Comparison of ENCODE assay signal across 2 cellular contexts in the genomic region with DNA sequence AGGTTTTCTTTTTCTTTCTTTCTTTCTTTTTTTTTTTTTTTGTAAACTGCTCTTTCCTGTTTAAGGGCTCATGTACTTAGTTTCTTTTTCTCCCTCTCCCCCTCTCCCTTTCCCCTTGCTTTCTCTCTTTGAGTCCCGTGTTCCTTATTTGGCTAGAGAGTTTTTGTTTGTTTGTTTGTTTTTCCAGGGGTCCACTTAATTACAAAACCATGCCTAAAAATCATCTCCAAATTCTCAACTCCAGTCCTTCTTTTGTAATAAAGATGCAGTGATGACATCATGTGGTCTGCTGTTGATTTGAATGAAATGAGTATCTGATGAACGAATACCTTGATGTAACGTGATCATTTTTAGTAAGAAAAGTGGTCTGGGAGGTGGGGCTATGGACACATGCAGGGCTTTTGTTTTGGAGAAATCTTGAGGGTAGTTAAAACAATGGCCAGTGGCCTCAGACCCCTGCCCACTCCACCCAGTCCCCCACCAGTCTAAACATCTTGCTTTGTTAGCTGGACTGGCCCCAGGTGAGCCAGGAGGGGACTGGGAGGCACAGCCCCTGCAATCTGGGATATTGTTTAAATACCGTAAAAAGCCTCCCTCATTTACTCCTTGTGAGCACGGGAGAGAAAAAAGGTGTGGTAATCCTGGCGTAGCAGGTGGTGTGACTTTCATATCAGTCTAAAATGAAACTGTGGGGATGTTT.
TF ChIP-seq lines count a peak whose summit lies in the region.

No MANE protein-coding gene starts in this region.

TF ChIP-seq in HepG2, 621 proteins besides CTCF, POLR2A, EP300 and RAD21 (continued from another document):
- TF ChIP-seq ATF7 (IDR thresholded peaks at IDR 0.05) (peak; percentile 69), ATF7 (CRISPR knock-in tag; IDR thresholded peaks at IDR 0.05) (no peak)
TF ChIP-seq in HepG2: peak in this region for 1.

TF ChIP-seq in SK-N-SH, 30 proteins besides CTCF, POLR2A, EP300 and RAD21 (continued from another document):
- TF ChIP-seq, protein P1, sequence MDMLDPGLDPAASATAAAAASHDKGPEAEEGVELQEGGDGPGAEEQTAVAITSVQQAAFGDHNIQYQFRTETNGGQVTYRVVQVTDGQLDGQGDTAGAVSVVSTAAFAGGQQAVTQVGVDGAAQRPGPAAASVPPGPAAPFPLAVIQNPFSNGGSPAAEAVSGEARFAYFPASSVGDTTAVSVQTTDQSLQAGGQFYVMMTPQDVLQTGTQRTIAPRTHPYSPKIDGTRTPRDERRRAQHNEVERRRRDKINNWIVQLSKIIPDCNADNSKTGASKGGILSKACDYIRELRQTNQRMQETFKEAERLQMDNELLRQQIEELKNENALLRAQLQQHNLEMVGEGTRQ (IDR thresholded peaks at IDR 0.05; ENCODE audit: borderline replicate concordance, low read depth, low read length), result no peak
- TF ChIP-seq FOXJ3 (CRISPR knock-in tag; IDR thresholded peaks at IDR 0.05) (no peak), SIN3A (IDR thresholded peaks at IDR 0.05; ENCODE audit: borderline replicate concordance, low read depth, low read length) (no peak), SMC3 (IDR thresholded peaks at IDR 0.05; ENCODE audit: low read depth, low read length) (no peak), NRF1 (IDR thresholded peaks at IDR 0.05; ENCODE audit: low read depth, low read length) (no peak), RXRA (IDR thresholded peaks at IDR 0.05; ENCODE audit: borderline replicate concordance, low read depth) (no peak)
